Comparison of ENCODE assay signal across 10 cellular contexts in the genomic region with DNA sequence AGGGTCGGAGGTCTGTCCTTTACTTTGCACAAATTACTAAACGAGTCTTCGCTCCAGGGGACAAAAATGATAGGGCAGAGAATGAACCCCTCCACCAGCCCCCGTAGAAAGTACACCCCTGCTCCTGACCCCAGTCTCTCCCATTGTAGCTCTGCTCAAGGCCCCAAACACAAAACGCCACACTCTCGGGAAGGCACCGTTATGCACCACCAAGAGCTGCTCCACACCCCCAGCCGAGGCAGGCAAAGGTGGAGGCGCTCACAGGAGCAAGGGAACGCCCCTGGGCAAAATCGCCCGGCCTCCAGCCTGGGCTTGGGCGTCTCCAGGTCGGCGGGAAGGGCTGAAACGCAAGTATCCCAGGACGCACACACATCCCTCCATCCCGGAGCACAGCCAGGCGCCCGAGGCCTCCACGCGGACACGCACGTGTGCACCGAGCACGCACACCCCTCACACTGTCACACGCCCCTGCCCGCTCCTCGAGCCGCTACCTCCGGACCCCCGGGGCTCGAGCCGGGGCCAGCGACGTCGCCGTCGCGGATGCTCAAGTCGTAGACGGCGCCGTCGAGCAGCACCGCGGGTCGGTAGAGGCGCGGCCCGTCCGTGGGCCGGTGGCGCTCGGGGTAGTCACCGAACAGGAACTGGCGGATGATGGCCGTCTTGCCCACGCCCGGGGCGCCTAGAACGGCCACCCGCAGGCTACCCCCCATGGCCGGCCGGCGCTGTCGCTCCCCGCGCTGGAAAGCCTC. TPM values are rescaled to one million over a fixed set of nuclear protein-coding genes. Genes with fewer than 3 reads are reported as not detected.
DNase-seq lines count a peak whose midpoint lies in the region; ATAC-seq, FAIRE-seq and TF ChIP-seq lines count a peak whose summit lies in the region.
"Had no signal": no experiment of that assay in that cellular context is flagged by ENCODE, and none has a peak within 500 bp of the region (broad histone marks: within the 10 kb centered on the region; RNA-seq: fewer than 3 reads in every experiment).

No MANE protein-coding gene starts in this region.

- no peak for TF ChIP-seq CTCF in CD4-positive, alpha-beta T cell (IDR thresholded peaks at IDR 0.05)
- TF ChIP-seq CTCF in choroid plexus epithelial cell (conservative IDR thresholded peaks at IDR 0.05; ENCODE audit: low read depth, low read length) (no peak), neural cell (IDR thresholded peaks at IDR 0.05; ENCODE audit: poor library complexity, severe bottlenecking) (no peak)

- ATAC-seq in CD4-positive, alpha-beta T cell (ENCODE audit: poor library complexity), result no peak
- ATAC-seq in HG02885 (IDR thresholded peaks at IDR 0.05; ENCODE audit: poor library complexity, unreplicated experiment) (no peak), HG03520 (IDR thresholded peaks at IDR 0.05; ENCODE audit: unreplicated experiment) (no peak), HG02870 (IDR thresholded peaks at IDR 0.05; ENCODE audit: unreplicated experiment) (no peak)

- H3K4me3 Mint-ChIP-seq in CD4-positive, alpha-beta T cell, result peak overlapping the region; percentile 72

- peak overlapping the region; percentile 26 for H3K4me3 ChIP-seq in choroid plexus epithelial cell (ENCODE audit: low read depth, low read length)
- peak overlapping the region; percentile 59 for H3K4me3 ChIP-seq in neural cell (ENCODE audit: low read length)

- peaks cover 48% of the 10 kb centered on the region for H3K27me3 Mint-ChIP-seq in CD4-positive, alpha-beta T cell

- no peak overlapping the region for H2AFZ ChIP-seq in neural cell (ENCODE audit: low read depth, low read length)

- DNase-seq in CD4-positive, alpha-beta T cell, result no peak
- no peak for DNase-seq in HTR-8/SVneo (ENCODE audit: insufficient read length, low spot score)
- DNase-seq in choroid plexus epithelial cell (ENCODE audit: low read depth), result no peak
- DNase-seq in hypothalamus (lab: John Stamatoyannopoulos, UW), result no peak
- DNase-seq: stimulated activated CD8-positive, alpha-beta memory T cell treated with anti-CD3 and anti-CD28 coated beads, Interleukin-4, amount 100 ng/mL, for 48 hours had no signal

- peaks cover 19% of the 10 kb centered on the region for H3K4me1 Mint-ChIP-seq in CD4-positive, alpha-beta T cell (ENCODE audit: low read depth)

- no peaks in the 10 kb centered on the region for H3K36me3 Mint-ChIP-seq in CD4-positive, alpha-beta T cell (ENCODE audit: low read depth)

- TF ChIP-seq EP300 in neural cell (conservative IDR thresholded peaks at IDR 0.05; ENCODE audit: poor library complexity, severe bottlenecking), result no peak

- H3K79me2 ChIP-seq in neural cell (replicated peaks; ENCODE audit: insufficient read depth, low read length), result no peaks in the 10 kb centered on the region

- no peaks in the 10 kb centered on the region for H3K9me3 Mint-ChIP-seq in CD4-positive, alpha-beta T cell

- FAIRE-seq in HTR-8/SVneo (lab: Jason Lieb, UNC), result peak; percentile 28
- FAIRE-seq: GM18507 had no signal

- POLR2A ChIA-PET in CD4-positive, alpha-beta T cell (lab: Charles Lee), result no interaction called here

- no peak overlapping the region for H3K27ac Mint-ChIP-seq in CD4-positive, alpha-beta T cell

- TF ChIP-seq RAD21 in neural cell (conservative IDR thresholded peaks at IDR 0.05), result no peak

- H3K9me2 ChIP-seq in neural cell (ENCODE audit: insufficient read depth, low read length), result no peaks in the 10 kb centered on the region

- intact Hi-C loops in CD4-positive, alpha-beta T cell (cut with DNase I, micrococcal nuclease), result no loop called here

- H3K36me3 ChIP-seq in neural cell (ENCODE audit: insufficient read depth, low read length), result no peaks in the 10 kb centered on the region

- H3K27me3 ChIP-seq in CD4-positive, alpha-beta T cell (ENCODE audit: control insufficient read depth, insufficient read depth, low read length), result peaks cover 52% of the 10 kb centered on the region
- H3K27me3 ChIP-seq in neural cell (ENCODE audit: insufficient read depth, low read depth, low read length), result peaks cover 44% of the 10 kb centered on the region

- H3F3A ChIP-seq in neural cell (ENCODE audit: insufficient read depth, low read length, poor library complexity, severe bottlenecking), result no peaks in the 10 kb centered on the region

- no peak overlapping the region for H3K9ac ChIP-seq in neural cell (ENCODE audit: low read length)

- no peaks in the 10 kb centered on the region for H4K20me1 ChIP-seq in neural cell (ENCODE audit: insufficient read depth)

- no peak overlapping the region for H3K27ac ChIP-seq in CD4-positive, alpha-beta T cell (ENCODE audit: low read depth, low read length)
- H3K27ac ChIP-seq in neural cell (ENCODE audit: low read length), result no peak overlapping the region

- CTCF ChIA-PET in CD4-positive, alpha-beta T cell (lab: Charles Lee), result no interaction called here

- H3K9me3 ChIP-seq in CD4-positive, alpha-beta T cell (ENCODE audit: control insufficient read depth, low read length), result no peaks in the 10 kb centered on the region
- no peaks in the 10 kb centered on the region for H3K9me3 ChIP-seq in neural cell (ENCODE audit: low read length)

- no peak overlapping the region for H3K4me2 ChIP-seq in neural cell (ENCODE audit: low read length)

TF ChIP-seq in neural cell, 6 proteins besides CTCF, POLR2A, EP300 and RAD21:
- no peak for TF ChIP-seq SMC3 (conservative IDR thresholded peaks at IDR 0.05; ENCODE audit: poor library complexity)
- TF ChIP-seq EZH2 (IDR thresholded peaks at IDR 0.05; ENCODE audit: borderline replicate concordance, insufficient read depth, low read length, poor library complexity, severe bottlenecking), result no peak
- TF ChIP-seq POLR2AphosphoS5 (IDR thresholded peaks at IDR 0.05), result no peak
- no peak for TF ChIP-seq TAF1 (IDR thresholded peaks at IDR 0.05; ENCODE audit: low read depth)
- no peak for TF ChIP-seq MXI1 (conservative IDR thresholded peaks at IDR 0.05; ENCODE audit: poor library complexity, severe bottlenecking)
- TF ChIP-seq, protein P1, sequence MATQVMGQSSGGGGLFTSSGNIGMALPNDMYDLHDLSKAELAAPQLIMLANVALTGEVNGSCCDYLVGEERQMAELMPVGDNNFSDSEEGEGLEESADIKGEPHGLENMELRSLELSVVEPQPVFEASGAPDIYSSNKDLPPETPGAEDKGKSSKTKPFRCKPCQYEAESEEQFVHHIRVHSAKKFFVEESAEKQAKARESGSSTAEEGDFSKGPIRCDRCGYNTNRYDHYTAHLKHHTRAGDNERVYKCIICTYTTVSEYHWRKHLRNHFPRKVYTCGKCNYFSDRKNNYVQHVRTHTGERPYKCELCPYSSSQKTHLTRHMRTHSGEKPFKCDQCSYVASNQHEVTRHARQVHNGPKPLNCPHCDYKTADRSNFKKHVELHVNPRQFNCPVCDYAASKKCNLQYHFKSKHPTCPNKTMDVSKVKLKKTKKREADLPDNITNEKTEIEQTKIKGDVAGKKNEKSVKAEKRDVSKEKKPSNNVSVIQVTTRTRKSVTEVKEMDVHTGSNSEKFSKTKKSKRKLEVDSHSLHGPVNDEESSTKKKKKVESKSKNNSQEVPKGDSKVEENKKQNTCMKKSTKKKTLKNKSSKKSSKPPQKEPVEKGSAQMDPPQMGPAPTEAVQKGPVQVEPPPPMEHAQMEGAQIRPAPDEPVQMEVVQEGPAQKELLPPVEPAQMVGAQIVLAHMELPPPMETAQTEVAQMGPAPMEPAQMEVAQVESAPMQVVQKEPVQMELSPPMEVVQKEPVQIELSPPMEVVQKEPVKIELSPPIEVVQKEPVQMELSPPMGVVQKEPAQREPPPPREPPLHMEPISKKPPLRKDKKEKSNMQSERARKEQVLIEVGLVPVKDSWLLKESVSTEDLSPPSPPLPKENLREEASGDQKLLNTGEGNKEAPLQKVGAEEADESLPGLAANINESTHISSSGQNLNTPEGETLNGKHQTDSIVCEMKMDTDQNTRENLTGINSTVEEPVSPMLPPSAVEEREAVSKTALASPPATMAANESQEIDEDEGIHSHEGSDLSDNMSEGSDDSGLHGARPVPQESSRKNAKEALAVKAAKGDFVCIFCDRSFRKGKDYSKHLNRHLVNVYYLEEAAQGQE (IDR thresholded peaks at IDR 0.05; ENCODE audit: borderline replicate concordance), result no peak

RNA-seq across cellular contexts. Expression of gene RASL10A, which starts 0.8 kb away (rescaled TPM):
- under 1 TPM; 0.30 to 0.36 TPM for total RNA-seq in CD4-positive, alpha-beta T cell
- polyA plus RNA-seq in neural cell, result 0.26 and 3.0 TPM in 2 replicates
- polyA minus RNA-seq in neural cell, result not detected in 2 replicates

RNA-seq across cellular contexts. Expression of gene GAS2L1, which starts 8.3 kb away (rescaled TPM):
- under 1 TPM; 0.28 to 0.77 TPM for total RNA-seq in CD4-positive, alpha-beta T cell
- 0.77 and 2.3 TPM in 2 replicates for polyA plus RNA-seq in neural cell
- 0.93 and 1.7 TPM in 2 replicates for polyA minus RNA-seq in neural cell

RNA-seq across cellular contexts. Expression of gene EWSR1, which starts 46.6 kb away (rescaled TPM):
- 100 to 1,000 TPM; 292 to 309 TPM for total RNA-seq in CD4-positive, alpha-beta T cell
- 277 and 287 TPM in 2 replicates for polyA plus RNA-seq in neural cell
- polyA minus RNA-seq in neural cell, result 286 and 289 TPM in 2 replicates

RNA-seq across cellular contexts. Expression of gene RHBDD3, which starts 46.9 kb away (rescaled TPM):
- total RNA-seq in CD4-positive, alpha-beta T cell, result 10 to 100 TPM in 1 of 2 experiments, 1 to 10 TPM in 1; 9.0 to 11.7 TPM
- polyA plus RNA-seq in neural cell, result 114 and 135 TPM in 2 replicates
- 40.3 and 55.3 TPM in 2 replicates for polyA minus RNA-seq in neural cell
